Comparison of ENCODE assay signal across 1 cellular context in the genomic region with DNA sequence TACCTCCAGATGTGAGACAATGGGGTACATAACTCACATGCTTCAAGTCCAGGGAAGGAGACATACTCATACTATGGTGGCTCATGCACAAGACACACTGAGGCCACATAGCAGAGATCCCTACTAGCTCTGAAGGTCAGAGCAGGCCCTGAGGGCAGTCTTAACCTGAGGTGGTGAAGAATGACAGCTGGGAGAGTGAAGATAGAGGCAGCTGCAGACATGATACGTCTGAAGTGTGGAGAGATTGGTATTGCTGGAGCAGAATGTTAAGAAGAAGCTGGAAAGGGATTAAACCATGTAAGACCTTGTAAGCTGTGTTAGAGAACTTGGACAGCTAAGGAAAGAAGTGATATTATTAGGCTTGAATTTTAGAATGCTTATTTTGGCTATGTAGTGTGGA.
TF ChIP-seq lines count a peak whose summit lies in the region.

No MANE protein-coding gene starts in this region.

TF ChIP-seq in K562, 482 proteins besides CTCF, POLR2A, EP300 and RAD21 (continued from another document and continues in another):
- TF ChIP-seq KLF13 (tag; IDR thresholded peaks at IDR 0.05; ENCODE audit: borderline replicate concordance, low read depth) (no peak), TFE3 (CRISPR knock-in tag; IDR thresholded peaks at IDR 0.05) (no peak), ID3 (CRISPR knock-in tag; IDR thresholded peaks at IDR 0.05) (no peak), ID3 (tag; IDR thresholded peaks at IDR 0.05) (peak; percentile 75), SMARCC2 (IDR thresholded peaks at IDR 0.05; ENCODE audit: low read depth) (no peak), CBX1 (IDR thresholded peaks at IDR 0.05; ENCODE audit: low read depth) (no peak), DACH1 (IDR thresholded peaks at IDR 0.05; ENCODE audit: partially characterized antibody) (peak; percentile 43), DIDO1 (tag; IDR thresholded peaks at IDR 0.05; ENCODE audit: low read depth) (no peak), ZNF347 (CRISPR knock-in tag; IDR thresholded peaks at IDR 0.05; ENCODE audit: low read depth) (no peak), PRPF4 (IDR thresholded peaks at IDR 0.05; ENCODE audit: insufficient read depth, low read depth, low read length, poor library complexity, severe bottlenecking) (no peak), SMAD3 (CRISPR knock-in tag; conservative IDR thresholded peaks at IDR 0.05) (no peak), NFE2L1 (tag; IDR thresholded peaks at IDR 0.05; ENCODE audit: borderline replicate concordance, low read depth) (no peak), ZNF583 (CRISPR knock-in tag; IDR thresholded peaks at IDR 0.05) (no peak), FOXK2 (conservative IDR thresholded peaks at IDR 0.05 in 1 of 2, IDR thresholded peaks at IDR 0.05 in 1 of 2; ENCODE audit: low read depth in 2 of 2) (no peak), MXD1 (CRISPR knock-in tag; IDR thresholded peaks at IDR 0.05; ENCODE audit: borderline replicate concordance, poor library complexity, severe bottlenecking) (no peak), GTF2F1 (IDR thresholded peaks at IDR 0.05; ENCODE audit: low read depth, low read length) (no peak), FOXJ3 (CRISPR knock-in tag; IDR thresholded peaks at IDR 0.05) (no peak), ZC3H4 (CRISPR knock-in tag; IDR thresholded peaks at IDR 0.05; ENCODE audit: borderline replicate concordance) (no peak), JUN (IDR thresholded peaks at IDR 0.05; ENCODE audit: borderline replicate concordance, low read depth, low read length) (no peak), JUN (CRISPR knock-in tag; IDR thresholded peaks at IDR 0.05; ENCODE audit: borderline replicate concordance) (no peak), NKRF (IDR thresholded peaks at IDR 0.05; ENCODE audit: borderline replicate concordance) (no peak), JUND (IDR thresholded peaks at IDR 0.05; ENCODE audit: borderline replicate concordance, low read depth, low read length) (no peak), JUND (tag; IDR thresholded peaks at IDR 0.05; ENCODE audit: borderline replicate concordance, low read depth, low read length) (no peak), TAF1 (IDR thresholded peaks at IDR 0.05; ENCODE audit: control insufficient read depth, extremely low read depth, insufficient read depth, low read length, severe bottlenecking) (peak; percentile 32), ZNF217 (CRISPR knock-in tag; IDR thresholded peaks at IDR 0.05) (no peak), MTA2 (IDR thresholded peaks at IDR 0.05; ENCODE audit: low read depth) (peak; percentile 87), FOXP1 (CRISPR knock-in tag; IDR thresholded peaks at IDR 0.05) (no peak), STAG1 (CRISPR knock-in tag; IDR thresholded peaks at IDR 0.05; ENCODE audit: borderline replicate concordance) (no peak), HNRNPH1 (optimal IDR thresholded peaks at IDR 0.05; ENCODE audit: low read depth, low read length) (no peak), YBX1 (IDR thresholded peaks at IDR 0.05) (no peak), ILK (tag; IDR thresholded peaks at IDR 0.05; ENCODE audit: borderline replicate concordance, low read depth) (no peak), CREB1 (IDR thresholded peaks at IDR 0.05) (peak; percentile 45; the same call in 1 of the 2 replicates), CREB1 (CRISPR knock-in tag; IDR thresholded peaks at IDR 0.05) (no peak), SRSF9 (IDR thresholded peaks at IDR 0.05; ENCODE audit: borderline replicate concordance, low read depth, low read length) (no peak), DNMT1 (IDR thresholded peaks at IDR 0.05) (no peak), GABPB1 (CRISPR knock-in tag; IDR thresholded peaks at IDR 0.05) (no peak), MLX (CRISPR knock-in tag; conservative IDR thresholded peaks at IDR 0.05) (no peak), NR0B1 (IDR thresholded peaks at IDR 0.05; ENCODE audit: partially characterized antibody) (no peak), POLR2AphosphoS5 (IDR thresholded peaks at IDR 0.05; ENCODE audit: control insufficient read depth, insufficient read depth, low read depth, low read length) (peak; percentile 92), ZSCAN29 (IDR thresholded peaks at IDR 0.05) (no peak), SETDB1 (IDR thresholded peaks at IDR 0.05; ENCODE audit: low read length) (no peak), PTBP1 (IDR thresholded peaks at IDR 0.05; ENCODE audit: low read depth, low read length) (no peak), NCOA1 (IDR thresholded peaks at IDR 0.05; ENCODE audit: low read depth) (peak; percentile 67; the same call in 1 of the 2 replicates), ZNF280B (CRISPR knock-in tag; IDR thresholded peaks at IDR 0.05) (no peak), BCOR (IDR thresholded peaks at IDR 0.05) (no peak), ZNF584 (CRISPR knock-in tag; IDR thresholded peaks at IDR 0.05; ENCODE audit: low read depth) (no peak), TFAM (CRISPR knock-in tag; conservative IDR thresholded peaks at IDR 0.05) (no peak), ZEB2 (IDR thresholded peaks at IDR 0.05) (0 out of 2 replicates have a peak, but pooled peaks have one; percentile 15), NONO (IDR thresholded peaks at IDR 0.05; ENCODE audit: low read depth in 2 of 2, low read length in 1 of 2) (no peak), ESRRA (IDR thresholded peaks at IDR 0.05; ENCODE audit: borderline replicate concordance, low read depth) (0 out of 2 replicates have a peak, but pooled peaks have one; percentile 39), PHF8 (IDR thresholded peaks at IDR 0.05; ENCODE audit: borderline replicate concordance, low read length) (no peak), CBFA2T2 (conservative IDR thresholded peaks at IDR 0.05) (peak; percentile 93), PYGO2 (tag; IDR thresholded peaks at IDR 0.05) (no peak), NUFIP1 (IDR thresholded peaks at IDR 0.05; ENCODE audit: partially characterized antibody) (no peak), KDM1A (IDR thresholded peaks at IDR 0.05) (peak; percentile 47 to 67; a peak in 3 of 4 replicates), BRD9 (IDR thresholded peaks at IDR 0.05; ENCODE audit: low read depth, partially characterized antibody) (no peak), GABPB2 (CRISPR knock-in tag; conservative IDR thresholded peaks at IDR 0.05) (no peak), ZNF197 (CRISPR knock-in tag; IDR thresholded peaks at IDR 0.05; ENCODE audit: low read depth) (no peak)
- TF ChIP-seq, protein P1, sequence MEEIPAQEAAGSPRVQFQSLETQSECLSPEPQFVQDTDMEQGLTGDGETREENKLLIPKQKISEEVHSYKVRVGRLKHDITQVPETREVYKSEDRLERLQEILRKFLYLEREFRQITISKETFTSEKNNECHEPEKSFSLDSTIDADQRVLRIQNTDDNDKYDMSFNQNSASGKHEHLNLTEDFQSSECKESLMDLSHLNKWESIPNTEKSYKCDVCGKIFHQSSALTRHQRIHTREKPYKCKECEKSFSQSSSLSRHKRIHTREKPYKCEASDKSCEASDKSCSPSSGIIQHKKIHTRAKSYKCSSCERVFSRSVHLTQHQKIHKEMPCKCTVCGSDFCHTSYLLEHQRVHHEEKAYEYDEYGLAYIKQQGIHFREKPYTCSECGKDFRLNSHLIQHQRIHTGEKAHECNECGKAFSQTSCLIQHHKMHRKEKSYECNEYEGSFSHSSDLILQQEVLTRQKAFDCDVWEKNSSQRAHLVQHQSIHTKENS (CRISPR knock-in tag; IDR thresholded peaks at IDR 0.05): no peak
- TF ChIP-seq, protein P2, sequence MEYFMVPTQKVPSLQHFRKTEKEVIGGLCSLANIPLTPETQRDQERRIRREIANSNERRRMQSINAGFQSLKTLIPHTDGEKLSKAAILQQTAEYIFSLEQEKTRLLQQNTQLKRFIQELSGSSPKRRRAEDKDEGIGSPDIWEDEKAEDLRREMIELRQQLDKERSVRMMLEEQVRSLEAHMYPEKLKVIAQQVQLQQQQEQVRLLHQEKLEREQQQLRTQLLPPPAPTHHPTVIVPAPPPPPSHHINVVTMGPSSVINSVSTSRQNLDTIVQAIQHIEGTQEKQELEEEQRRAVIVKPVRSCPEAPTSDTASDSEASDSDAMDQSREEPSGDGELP (CRISPR knock-in tag; IDR thresholded peaks at IDR 0.05; ENCODE audit: borderline replicate concordance): peak; percentile 44; the same call in 1 of the 2 replicates
- TF ChIP-seq, protein P3, sequence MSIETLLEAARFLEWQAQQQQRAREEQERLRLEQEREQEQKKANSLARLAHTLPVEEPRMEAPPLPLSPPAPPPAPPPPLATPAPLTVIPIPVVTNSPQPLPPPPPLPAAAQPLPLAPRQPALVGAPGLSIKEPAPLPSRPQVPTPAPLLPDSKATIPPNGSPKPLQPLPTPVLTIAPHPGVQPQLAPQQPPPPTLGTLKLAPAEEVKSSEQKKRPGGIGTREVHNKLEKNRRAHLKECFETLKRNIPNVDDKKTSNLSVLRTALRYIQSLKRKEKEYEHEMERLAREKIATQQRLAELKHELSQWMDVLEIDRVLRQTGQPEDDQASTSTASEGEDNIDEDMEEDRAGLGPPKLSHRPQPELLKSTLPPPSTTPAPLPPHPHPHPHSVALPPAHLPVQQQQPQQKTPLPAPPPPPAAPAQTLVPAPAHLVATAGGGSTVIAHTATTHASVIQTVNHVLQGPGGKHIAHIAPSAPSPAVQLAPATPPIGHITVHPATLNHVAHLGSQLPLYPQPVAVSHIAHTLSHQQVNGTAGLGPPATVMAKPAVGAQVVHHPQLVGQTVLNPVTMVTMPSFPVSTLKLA (conservative IDR thresholded peaks at IDR 0.05): no peak
- TF ChIP-seq, protein P4, sequence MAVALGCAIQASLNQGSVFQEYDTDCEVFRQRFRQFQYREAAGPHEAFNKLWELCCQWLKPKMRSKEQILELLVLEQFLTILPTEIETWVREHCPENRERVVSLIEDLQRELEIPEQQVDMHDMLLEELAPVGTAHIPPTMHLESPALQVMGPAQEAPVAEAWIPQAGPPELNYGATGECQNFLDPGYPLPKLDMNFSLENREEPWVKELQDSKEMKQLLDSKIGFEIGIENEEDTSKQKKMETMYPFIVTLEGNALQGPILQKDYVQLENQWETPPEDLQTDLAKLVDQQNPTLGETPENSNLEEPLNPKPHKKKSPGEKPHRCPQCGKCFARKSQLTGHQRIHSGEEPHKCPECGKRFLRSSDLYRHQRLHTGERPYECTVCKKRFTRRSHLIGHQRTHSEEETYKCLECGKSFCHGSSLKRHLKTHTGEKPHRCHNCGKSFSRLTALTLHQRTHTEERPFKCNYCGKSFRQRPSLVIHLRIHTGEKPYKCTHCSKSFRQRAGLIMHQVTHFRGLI (CRISPR knock-in tag; IDR thresholded peaks at IDR 0.05): no peak
